ENCODE assay signal across 21 cellular contexts in genomic region chr4:5497489-5497888, GRCh38.
DNase-seq lines count a peak whose midpoint lies in the region; ATAC-seq, FAIRE-seq and TF ChIP-seq lines count a peak whose summit lies in the region.
"Had no signal": no experiment of that assay in that cellular context is flagged by ENCODE, and none has a peak within 500 bp of the region (broad histone marks: within the 10 kb centered on the region; RNA-seq: fewer than 3 reads in every experiment).

No MANE protein-coding gene starts in this region.

- H3K14ac ChIP-seq in trophoblast cell (ENCODE audit: low read length), result no peak overlapping the region

- no peak overlapping the region for H3K4me3 ChIP-seq in bronchial epithelial cell (ENCODE audit: low read depth, low read length)
- no peak overlapping the region for H3K4me3 ChIP-seq in lower lobe of right lung
- no peak overlapping the region for H3K4me3 ChIP-seq in trophoblast cell (ENCODE audit: low read depth, low read length)
- H3K4me3 ChIP-seq: A549; BLaER1 treated with 17β-estradiol and CSF1 and Interleukin-3, amounts not matched to agents 10 nM and 100 nM; GM12878 had no signal

- no peak overlapping the region for H4K8ac ChIP-seq in trophoblast cell (ENCODE audit: low read depth, low read length)

- H3K18ac ChIP-seq in trophoblast cell (ENCODE audit: low read length), result no peak overlapping the region

- intact Hi-C loops in lower lobe of right lung (cut with DNase I), result no loop called here

- no peak overlapping the region for H2BK12ac ChIP-seq in trophoblast cell (ENCODE audit: low read length)

- H3K4ac ChIP-seq in trophoblast cell (ENCODE audit: low read depth, low read length), result no peak overlapping the region

- H3K79me1 ChIP-seq in trophoblast cell (ENCODE audit: low read length), result no peaks in the 10 kb centered on the region

- no peaks in the 10 kb centered on the region for H3K36me3 ChIP-seq in bronchial epithelial cell (ENCODE audit: control insufficient read depth, insufficient read depth, low read length)
- H3K36me3 ChIP-seq in lower lobe of right lung, result no peaks in the 10 kb centered on the region
- no peaks in the 10 kb centered on the region for H3K36me3 ChIP-seq in trophoblast cell (ENCODE audit: control insufficient read depth in 1 of 2, insufficient read depth in 2 of 2, low read length in 2 of 2)

- H3K27ac ChIP-seq in lower lobe of right lung (no peak overlapping the region), trophoblast cell (ENCODE audit: low read depth, low read length) (no peak overlapping the region)
- H3K27ac ChIP-seq: 22Rv1; A549; BLaER1 treated with 17β-estradiol and CSF1 and Interleukin-3, amounts not matched to agents 10 nM and 100 nM; C4-2B had no signal

- H2BK120ac ChIP-seq in trophoblast cell (ENCODE audit: insufficient read depth, low read length, poor library complexity), result no peak overlapping the region

- H3K27me3 ChIP-seq in bronchial epithelial cell (ENCODE audit: control insufficient read depth, insufficient read depth, low read length), result no peaks in the 10 kb centered on the region
- H3K27me3 ChIP-seq in lower lobe of right lung (ENCODE audit: low read depth), result no peaks in the 10 kb centered on the region
- H3K27me3 ChIP-seq in trophoblast cell (ENCODE audit: insufficient read depth, low read length), result no peaks in the 10 kb centered on the region
- H3K27me3 ChIP-seq: BLaER1 treated with 17β-estradiol and CSF1 and Interleukin-3, amounts not matched to agents 10 nM and 100 nM had no signal

- no peak overlapping the region for H3K4me2 ChIP-seq in trophoblast cell (ENCODE audit: low read length)
- H3K4me2 ChIP-seq: A549; BLaER1 treated with 17β-estradiol and CSF1 and Interleukin-3, amounts not matched to agents 10 nM and 100 nM had no signal

- H2AK5ac ChIP-seq in trophoblast cell (ENCODE audit: low read length), result no peak overlapping the region

- peak overlapping the region; percentile 5 for H3K23ac ChIP-seq in trophoblast cell (ENCODE audit: low read length)

- H2AFZ ChIP-seq in trophoblast cell (ENCODE audit: insufficient read depth, low read length, poor library complexity), result no peak overlapping the region

- no peak overlapping the region for H2BK5ac ChIP-seq in trophoblast cell (ENCODE audit: low read depth, low read length, poor library complexity)

- no peak overlapping the region for H3K9ac ChIP-seq in trophoblast cell (ENCODE audit: low read length)
- H3K9ac ChIP-seq: BLaER1 treated with 17β-estradiol and CSF1 and Interleukin-3, amounts not matched to agents 10 nM and 100 nM had no signal

- H3K4me1 ChIP-seq in lower lobe of right lung, result no peaks in the 10 kb centered on the region
- H3K4me1 ChIP-seq in trophoblast cell (ENCODE audit: control insufficient read depth in 1 of 2, insufficient read depth in 2 of 2, low read length in 2 of 2), result no peaks in the 10 kb centered on the region
- H3K4me1 ChIP-seq: Caco-2 had no signal

- no peak for TF ChIP-seq CTCF in bronchial epithelial cell (IDR thresholded peaks at IDR 0.05; ENCODE audit: insufficient read depth, low read length, severe bottlenecking)
- no peak for TF ChIP-seq CTCF in lower lobe of right lung (IDR thresholded peaks at IDR 0.05)

- WGBS in trophoblast cell (ENCODE audit: extremely low coverage, insufficient coverage, insufficient read length), result no CpG with 5 or more reads among the region's 2 CpGs

- ATAC-seq in lower lobe of right lung (peak; percentile 35 to 56), GM21825 (IDR thresholded peaks at IDR 0.05; ENCODE audit: unreplicated experiment) (no peak)
- ATAC-seq in activated CD4-positive, CD25-positive, alpha-beta regulatory T cell treated with anti-CD3 and anti-CD28 coated beads, Interleukin-2, amount 50 U/mL, for 24 hours, result no peak
- ATAC-seq: A549; CD8-positive, alpha-beta T cell; GM12878 had no signal

- H3K79me2 ChIP-seq in trophoblast cell (ENCODE audit: control insufficient read depth, insufficient read depth, low read length, poor library complexity), result no peaks in the 10 kb centered on the region

- H3K9me3 ChIP-seq in lower lobe of right lung, result no peaks in the 10 kb centered on the region
- H3K9me3 ChIP-seq in trophoblast cell (ENCODE audit: insufficient read depth, low read depth, low read length), result no peaks in the 10 kb centered on the region
- H3K9me3 ChIP-seq: A549, Caco-2 had no signal

- no peak overlapping the region for H4K91ac ChIP-seq in trophoblast cell (ENCODE audit: low read depth, low read length)

- FAIRE-seq in bronchial epithelial cell (lab: Jason Lieb, UNC), result peak; percentile 28
- FAIRE-seq: A549, D721Med, GM12878, GM12892, GM18507 had no signal

- H4K12ac ChIP-seq in trophoblast cell (ENCODE audit: low read depth, low read length), result no peak overlapping the region

- DNase-seq in bronchial epithelial cell (ENCODE audit: low read depth), result no peak
- DNase-seq in lower lobe of right lung, result no peak
- DNase-seq in trophoblast cell, result peak; percentile 66 to 67
- DNase-seq in NCI-H1694 treated with DMSO at 0.1 percent for 48 hours (lab: John Stamatoyannopoulos, UW), result no peak
- DNase-seq: AML-193; Caco-2; Calu3; CD4-positive, alpha-beta T cell; CD8-positive, alpha-beta T cell; DMS79 treated with DMSO at 0.1 percent for 48 hours; GDM1 had no signal

Comparison
In these comparisons a context has a peak if more than half of its experiments do, and no peak if none do; other contexts are left out.
1. DNase-seq: peak in trophoblast cell (2 of 2); none in bronchial epithelial cell (single experiment), lower lobe of right lung (single experiment) and NCI-H1694 treated with DMSO at 0.1 percent for 48 hours (single experiment).
2. ATAC-seq: peak in lower lobe of right lung (2 of 2); none in GM21825 (single experiment) and activated CD4-positive, CD25-positive, alpha-beta regulatory T cell treated with anti-CD3 and anti-CD28 coated beads, Interleukin-2, amount 50 U/mL, for 24 hours (0 of 2).